ENCODE assay signal across 26 cellular contexts in genomic region chr12:27449011-27449410, GRCh38. TPM values are rescaled to one million over a fixed set of nuclear protein-coding genes. Genes with fewer than 3 reads are reported as not detected.
DNase-seq lines count a peak whose midpoint lies in the region; ATAC-seq, FAIRE-seq and TF ChIP-seq lines count a peak whose summit lies in the region.
"Had no signal": no experiment of that assay in that cellular context is flagged by ENCODE, and none has a peak within 500 bp of the region (broad histone marks: within the 10 kb centered on the region; RNA-seq: fewer than 3 reads in every experiment).

No MANE protein-coding gene starts in this region.

- ATAC-seq in GM12878, result no peak
- no peak for ATAC-seq in natural killer cell
- ATAC-seq: A549 had no signal

- H3F3A ChIP-seq in GM23248 (ENCODE audit: insufficient read depth), result no peaks in the 10 kb centered on the region

- RAD21 ChIA-PET in GM12878 (lab: Charles Lee; ENCODE audit: unreplicated experiment), result no interaction called here

- intact Hi-C loops in GM12878 (cut with micrococcal nuclease; ENCODE audit: unreplicated experiment) (no loop called here), natural killer cell (cut with micrococcal nuclease) (no loop called here)

- H3K27me3 ChIP-seq in GM12878 (replicated peaks in 1 of 2; ENCODE audit: control insufficient read depth in 2 of 2, insufficient read depth in 2 of 2, low read length in 1 of 2) (no peaks in the 10 kb centered on the region; a peak in 1 of 4 replicates), small intestine (ENCODE audit: control insufficient read depth in 2 of 2, insufficient read depth in 2 of 2, low read length in 2 of 2) (no peaks in the 10 kb centered on the region), GM23248 (replicated peaks; ENCODE audit: insufficient read depth) (no peaks in the 10 kb centered on the region)
- H3K27me3 ChIP-seq: BE2C; BLaER1 treated with 17β-estradiol and CSF1 and Interleukin-3, amounts not matched to agents 10 nM and 100 nM had no signal

- H3K9me3 Mint-ChIP-seq in natural killer cell, result peaks cover 0 to 3% of the 10 kb centered on the region in 2 donors

- FAIRE-seq in HTR-8/SVneo (lab: Jason Lieb, UNC) (peak; percentile 58), GM12878 (lab: Jason Lieb, UNC) (peak; percentile 35), small intestine (lab: Jason Lieb, UNC) (no peak)
- FAIRE-seq: A549, D721Med, GM12891, GM18507, H1 had no signal

- no peak for TF ChIP-seq POLR2A in GM12878 (IDR thresholded peaks at IDR 0.05; ENCODE audit: low read depth, low read length)

- H3K79me2 ChIP-seq in GM12878 (ENCODE audit: control insufficient read depth, insufficient read depth, low read length) (no peaks in the 10 kb centered on the region), GM23248 (ENCODE audit: insufficient read depth) (no peaks in the 10 kb centered on the region)

- H3K9me2 ChIP-seq in GM23248 (ENCODE audit: insufficient read depth), result no peaks in the 10 kb centered on the region

- 84% methylated on average over 6 of the region's 6 CpGs for WGBS in GM12878 (ENCODE audit: insufficient coverage, insufficient replicate concordance, low lambda C conversion rate, missing lambda C conversion rate)
- 9 to 58% (median 35%) methylated on average over 6 of the region's 6 CpGs for WGBS in small intestine, 3 donors
- 90 to 91% methylated on average over 6 of the region's 6 CpGs for WGBS in GM23248 (ENCODE audit: low coverage in 1 of 2, low lambda C conversion rate in 2 of 2, missing lambda C conversion rate in 2 of 2), 2 experiments

- H4K20me1 ChIP-seq in GM12878 (ENCODE audit: control insufficient read depth, insufficient read depth), result no peaks in the 10 kb centered on the region
- H4K20me1 ChIP-seq in GM23248 (ENCODE audit: insufficient read depth), result no peaks in the 10 kb centered on the region
- H4K20me1 ChIP-seq: BLaER1 treated with 17β-estradiol and CSF1 and Interleukin-3, amounts not matched to agents 10 nM and 100 nM had no signal

- H3K36me3 ChIP-seq in GM12878 (ENCODE audit: control insufficient read depth in 2 of 2, insufficient read depth in 2 of 2, low read length in 1 of 2), result no peaks in the 10 kb centered on the region
- H3K36me3 ChIP-seq in small intestine (ENCODE audit: control insufficient read depth in 2 of 2, insufficient read depth in 2 of 2, low read length in 2 of 2), result no peaks in the 10 kb centered on the region
- no peaks in the 10 kb centered on the region for H3K36me3 ChIP-seq in GM23248 (ENCODE audit: low read depth)
- H3K36me3 ChIP-seq: BE2C; BLaER1 treated with 17β-estradiol and CSF1 and Interleukin-3, amounts not matched to agents 10 nM and 100 nM had no signal

- CTCF ChIA-PET in GM12878 (lab: Yijun Ruan, JAX), result no interaction called here

- H3K27ac ChIP-seq in GM12878 (ENCODE audit: control insufficient read depth, insufficient read depth) (no peak overlapping the region), small intestine (ENCODE audit: low read depth in 1 of 2, low read length in 1 of 2) (no peak overlapping the region), GM23248 (no peak overlapping the region)
- H3K27ac ChIP-seq: A549; BLaER1 treated with 17β-estradiol and CSF1 and Interleukin-3, amounts not matched to agents 10 nM and 100 nM had no signal

- peaks cover 0 to 7% of the 10 kb centered on the region in 2 donors for H3K27me3 Mint-ChIP-seq in natural killer cell (ENCODE audit: low read depth in 2 of 2)

- H3K27ac Mint-ChIP-seq in natural killer cell, result no peak overlapping the region
- H3K27ac Mint-ChIP-seq: CD14-positive monocyte; CD4-positive, alpha-beta T cell; CD8-positive, alpha-beta memory T cell had no signal

- H3K4me3 ChIP-seq in GM12878 (no peak overlapping the region), small intestine (ENCODE audit: low read depth in 1 of 2, low read length in 2 of 2) (no peak overlapping the region), GM23248 (no peak overlapping the region)
- H3K4me3 ChIP-seq: A549; BLaER1 treated with 17β-estradiol and CSF1 and Interleukin-3, amounts not matched to agents 10 nM and 100 nM had no signal

- H3K4me2 ChIP-seq in GM12878 (ENCODE audit: control insufficient read depth, insufficient read depth), result no peak overlapping the region
- no peak overlapping the region for H3K4me2 ChIP-seq in GM23248 (ENCODE audit: unreplicated experiment)
- H3K4me2 ChIP-seq: A549; BLaER1 treated with 17β-estradiol and CSF1 and Interleukin-3, amounts not matched to agents 10 nM and 100 nM had no signal

- no peak overlapping the region for H3K4me3 Mint-ChIP-seq in natural killer cell
- H3K4me3 Mint-ChIP-seq: CD14-positive monocyte; CD4-positive, alpha-beta T cell; CD8-positive, alpha-beta memory T cell had no signal

- no peak for TF ChIP-seq EP300 in GM12878 (IDR thresholded peaks at IDR 0.05; ENCODE audit: borderline replicate concordance in 1 of 2, control insufficient read depth in 1 of 2, low read depth in 2 of 2, low read length in 2 of 2)

- H3K9me3 ChIP-seq in GM12878 (replicated peaks; ENCODE audit: control insufficient read depth, insufficient read depth, low read length), result peaks cover 1% of the 10 kb centered on the region; the same call in 1 of the 3 replicates
- no peaks in the 10 kb centered on the region for H3K9me3 ChIP-seq in small intestine (ENCODE audit: control insufficient read depth, low read depth)
- no peaks in the 10 kb centered on the region for H3K9me3 ChIP-seq in GM23248 (ENCODE audit: low read depth)
- H3K9me3 ChIP-seq: A549, BE2C had no signal

- H3K4me1 ChIP-seq in GM12878 (ENCODE audit: control insufficient read depth, insufficient read depth, low read length), result no peaks in the 10 kb centered on the region
- no peaks in the 10 kb centered on the region for H3K4me1 ChIP-seq in small intestine (ENCODE audit: control insufficient read depth in 2 of 2, insufficient read depth in 1 of 2, low read depth in 1 of 2, low read length in 1 of 2)
- no peaks in the 10 kb centered on the region for H3K4me1 ChIP-seq in GM23248 (ENCODE audit: insufficient read depth)
- H3K4me1 ChIP-seq: A549, BE2C had no signal

- BruUV-seq in GM12878 (replicated peaks; lab: Mats Ljungman, UMichigan), result no TSS peak

- no peaks in the 10 kb centered on the region for H3K4me1 Mint-ChIP-seq in natural killer cell
- H3K4me1 Mint-ChIP-seq: CD14-positive monocyte; CD8-positive, alpha-beta memory T cell had no signal

- POLR2A ChIA-PET in GM12878 (lab: Charles Lee), result no interaction called here

- SMC1A ChIA-PET in GM12878 (lab: Charles Lee; ENCODE audit: uncharacterized antibody, unreplicated experiment), result no interaction called here

- in situ Hi-C loops in GM12878 (cut with MboI) (loop anchor here (25.0 kb wide), 1 partner anchor 213 kb away; no protein-coding TSS in a partner anchor), GM23248 (cut with MboI) (no loop called here)

- TF ChIP-seq CTCF in GM12878 (IDR thresholded peaks at IDR 0.05 in 2 of 3, conservative IDR thresholded peaks at IDR 0.05 in 1 of 3; ENCODE audit: control insufficient read depth in 2 of 3, extremely low read depth in 1 of 3, insufficient read depth in 1 of 3, low read depth in 3 of 3, low read length in 3 of 3) (no peak), natural killer cell (IDR thresholded peaks at IDR 0.05) (no peak)

- H3K36me3 Mint-ChIP-seq in natural killer cell, result no peaks in the 10 kb centered on the region
- H3K36me3 Mint-ChIP-seq: CD14-positive monocyte had no signal

- H2AFZ ChIP-seq in GM12878 (ENCODE audit: control insufficient read depth, low read depth, low read length) (no peak overlapping the region), GM23248 (no peak overlapping the region)

- no peak for DNase-seq in HTR-8/SVneo (ENCODE audit: insufficient read length, low spot score)
- peak; percentile 91 to 92 for DNase-seq in NCI-H526 (lab: John Stamatoyannopoulos, UW)
- DNase-seq in GM12878 (ENCODE audit: low read depth, low spot score), result no peak
- DNase-seq in small intestine, result peak; percentile 48
- no peak for DNase-seq in natural killer cell
- no peak for DNase-seq in GM23248
- no peak for DNase-seq in NCI-H2029 treated with DMSO at 0.1 percent for 48 hours (lab: John Stamatoyannopoulos, UW)
- DNase-seq: 8988T; ACHN; AML-193; BE2C; CD4-positive, alpha-beta T cell; CD8-positive, alpha-beta memory T cell; DMS 273 treated with DMSO at 0.1 percent for 48 hours; DMS79; EL; GDM1; H7; HCEC 1CT had no signal

- H3K9ac ChIP-seq in GM12878 (ENCODE audit: control insufficient read depth, insufficient read depth, low read length) (no peak overlapping the region), GM23248 (no peak overlapping the region)
- H3K9ac ChIP-seq: BLaER1 treated with 17β-estradiol and CSF1 and Interleukin-3, amounts not matched to agents 10 nM and 100 nM had no signal

- TF ChIP-seq RAD21 in GM12878 (IDR thresholded peaks at IDR 0.05; ENCODE audit: insufficient read depth, low read depth, low read length), result no peak

TF ChIP-seq in GM12878, 131 proteins besides CTCF, POLR2A, EP300 and RAD21 (continues in another document):
- no peak for TF ChIP-seq SIN3A (IDR thresholded peaks at IDR 0.05; ENCODE audit: low read depth, low read length)

RNA-seq across cellular contexts. Expression of gene SMCO2, which starts 2.5 kb away (rescaled TPM):
- total RNA-seq in GM12878 (2013; cell fraction: nucleolus; rRNA removed), result 14.8 and 15.8 TPM in 2 replicates
- total RNA-seq in GM12878 (2014; rRNA removed) (0.56 and 4.7 TPM in 2 replicates), GM12878 (2014; rRNA removed; fragmentation: Illumina TruSeq; extraction: Trizol) (1.1 and 2.1 TPM in 2 replicates), GM12878 (2021) (0.27 and 1.0 TPM in 2 replicates), natural killer cell (not detected)
- 0.87 TPM for polyA plus RNA-seq in GM12878 (2011; ENCODE audit: low read depth)
- polyA plus RNA-seq in GM12878 (2011; rRNA removed) (2.3 and 3.2 TPM in 2 replicates), GM12878 (2014; fragmentation: Illumina TruSeq; extraction: Trizol) (0.50 and 1.3 TPM in 2 replicates), GM12878 (2014; fragmentation: Nextera tagmentation; extraction: Ambion mirVana) (under 1 TPM; 0.51 to 0.77 TPM), GM12878 (2014; rRNA removed) (0.65 and 0.78 TPM in 2 replicates), GM12878 (2016; fragmentation: Nextera tagmentation; extraction: Ambion mirVana) (under 1 TPM; 0.11 to 0.23 TPM), small intestine (under 1 TPM in 1 of 3 donors, not detected in 2; 0.34 TPM), GM23248 (2016; fragmentation: Nextera tagmentation; extraction: Ambion mirVana) (0.18 TPM in 1 of 2 replicates, not detected in the other)
- 0.27 and 1.1 TPM in 2 replicates for polyA plus RNA-seq in GM12878 (2011; cell fraction: cytosol; rRNA removed)
- 3.4 and 3.9 TPM in 2 replicates for polyA plus RNA-seq in GM12878 (2011; cell fraction: nucleus; rRNA removed)
- polyA plus RNA-seq in GM12878 (2012), result 0.68 and 1.2 TPM in 2 replicates
- 0.62 and 0.80 TPM in 2 replicates for polyA minus RNA-seq in GM12878 (2011; rRNA and poly(A)+ RNA removed)
- not detected in 2 replicates for polyA minus RNA-seq in GM12878 (2011; cell fraction: cytosol; rRNA and poly(A)+ RNA removed)
- 0.97 and 2.0 TPM in 2 replicates for polyA minus RNA-seq in GM12878 (2011; cell fraction: nucleus; rRNA and poly(A)+ RNA removed)
- total RNA-seq in GM23248 (2014; rRNA removed; shearing (Covaris generic)), result not detected in 2 replicates
- total RNA-seq: CD4-positive, alpha-beta T cell; CD8-positive, alpha-beta memory T cell; H7 had no signal
- polyA plus RNA-seq: CD14-positive monocyte; CD8-positive, alpha-beta memory T cell had no signal

Comparison
In these comparisons a context has a peak if more than half of its experiments do, and no peak if none do; other contexts are left out.
1. DNase-seq: peak in NCI-H526 (2 of 2) and small intestine (single experiment); none in HTR-8/SVneo (single experiment), GM12878 (single experiment), natural killer cell (single experiment), GM23248 (single experiment) and NCI-H2029 treated with DMSO at 0.1 percent for 48 hours (single experiment).